In the genomic region with DNA sequence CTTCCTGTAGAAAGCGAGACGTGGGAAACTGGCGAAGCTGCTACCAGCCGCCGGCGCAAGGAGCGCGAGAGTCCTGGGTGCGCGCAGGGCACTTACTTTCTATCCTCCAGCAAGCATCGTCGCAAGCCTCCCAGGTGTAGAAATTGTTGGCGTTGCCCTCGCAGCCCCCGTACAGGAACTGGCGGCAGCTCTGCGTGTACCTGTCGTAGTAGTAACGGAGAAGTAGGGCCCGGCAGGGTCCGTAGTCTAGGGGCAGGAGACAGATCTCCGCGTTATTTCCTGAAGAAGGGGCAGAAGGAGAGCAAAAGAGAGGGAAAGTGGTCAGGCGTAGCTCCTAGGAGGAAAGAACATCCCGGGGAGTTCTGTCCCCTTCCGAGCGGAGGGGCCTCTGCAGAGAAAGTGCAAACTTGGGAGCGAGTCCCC, we compare ENCODE assay signal across 1 cellular context.
TF ChIP-seq lines count a peak whose summit lies in the region.

No MANE protein-coding gene starts in this region.

TF ChIP-seq in HepG2, 621 proteins besides CTCF, POLR2A, EP300 and RAD21:
- no peak for TF ChIP-seq FOXO1 (CRISPR knock-in tag; IDR thresholded peaks at IDR 0.05)
- TF ChIP-seq, protein P1, sequence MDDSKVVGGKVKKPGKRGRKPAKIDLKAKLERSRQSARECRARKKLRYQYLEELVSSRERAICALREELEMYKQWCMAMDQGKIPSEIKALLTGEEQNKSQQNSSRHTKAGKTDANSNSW (CRISPR knock-in tag; IDR thresholded peaks at IDR 0.05; ENCODE audit: borderline replicate concordance), result no peak
- peak; percentile 46 for TF ChIP-seq HNRNPLL (IDR thresholded peaks at IDR 0.05; ENCODE audit: low read depth, low read length, poor library complexity, severe bottlenecking)
- no peak for TF ChIP-seq REXO4 (CRISPR knock-in tag; IDR thresholded peaks at IDR 0.05; ENCODE audit: borderline replicate concordance)
- TF ChIP-seq HMG20B (CRISPR knock-in tag; conservative IDR thresholded peaks at IDR 0.05), result no peak
